8 cellular contexts compared by ENCODE assay signal in genomic region chr11:67632175-67632981, GRCh38. TPM values are rescaled to one million over a fixed set of nuclear protein-coding genes. Genes with fewer than 3 reads are reported as not detected.
A peak's percentile ranks its signal among the peaks of the same experiment; 100 is the strongest.
DNase-seq lines count a peak whose midpoint lies in the region; ATAC-seq and FAIRE-seq lines count a peak whose summit lies in the region.
"Had no signal": no experiment of that assay in that cellular context is flagged by ENCODE, and none has a peak within 500 bp of the region (broad histone marks: within the 10 kb centered on the region; RNA-seq: fewer than 3 reads in every experiment).

No MANE protein-coding gene starts in this region.

- H3K9me3 Mint-ChIP-seq in activated T-cell treated with anti-CD3 and anti-CD28 coated beads, Interleukin-2, amount 50 U/mL, for 24 hours, result no peaks in the 10 kb centered on the region
- H3K9me3 Mint-ChIP-seq in stimulated activated naive B cell treated with anti-CD40 and anti-IgM and Interleukin-4, amounts not matched to agents 10 μg/mL and 1 μg/mL and 100 μg/mL, for 72 hours, result no peaks in the 10 kb centered on the region

- no peaks in the 10 kb centered on the region for H3K9me3 ChIP-seq in right cardiac atrium (ENCODE audit: control insufficient read depth, low read length)

- H3K36me3 Mint-ChIP-seq in activated T-cell treated with anti-CD3 and anti-CD28 coated beads, Interleukin-2, amount 50 U/mL, for 24 hours (ENCODE audit: low read depth), result peaks cover 3% of the 10 kb centered on the region
- H3K36me3 Mint-ChIP-seq in stimulated activated naive B cell treated with anti-CD40 and anti-IgM and Interleukin-4, amounts not matched to agents 10 μg/mL and 1 μg/mL and 100 μg/mL, for 72 hours, result peaks cover 6% of the 10 kb centered on the region in 2 donors

- H3K27me3 Mint-ChIP-seq in activated T-cell treated with anti-CD3 and anti-CD28 coated beads, Interleukin-2, amount 50 U/mL, for 24 hours, result no peaks in the 10 kb centered on the region
- H3K27me3 Mint-ChIP-seq in stimulated activated naive B cell treated with anti-CD40 and anti-IgM and Interleukin-4, amounts not matched to agents 10 μg/mL and 1 μg/mL and 100 μg/mL, for 72 hours, result peaks cover 0 to 3% of the 10 kb centered on the region in 2 donors

- H3K27ac Mint-ChIP-seq in activated T-cell treated with anti-CD3 and anti-CD28 coated beads, Interleukin-2, amount 50 U/mL, for 24 hours, result peak overlapping the region; percentile 40
- peak overlapping the region; percentile 73 for H3K27ac Mint-ChIP-seq in stimulated activated naive B cell treated with anti-CD40 and anti-IgM and Interleukin-4, amounts not matched to agents 10 μg/mL and 1 μg/mL and 100 μg/mL, for 72 hours

- FAIRE-seq in HTR-8/SVneo (lab: Jason Lieb, UNC), result no peak

- no peak for DNase-seq in activated T-cell treated with anti-CD3 and anti-CD28 coated beads, Interleukin-2, amount 50 U/mL, for 24 hours
- DNase-seq in activated T-cell treated with anti-CD3 and anti-CD28 coated beads, Interleukin-2, amount 50 U/mL, for 48 hours, result no peak
- DNase-seq in right cardiac atrium, result peak; percentile 22 to 77 (median 77)
- no peak for DNase-seq in stimulated activated naive B cell treated with anti-CD40 and anti-IgM and Interleukin-4, amounts not matched to agents 10 μg/mL and 1 μg/mL and 100 μg/mL, for 72 hours
- DNase-seq in HTR-8/SVneo (ENCODE audit: insufficient read length, low spot score), result no peak
- no peak for DNase-seq in DMS 273 (lab: John Stamatoyannopoulos, UW; ENCODE audit: unreplicated experiment)
- DNase-seq: dermis blood vessel endothelial cell, KG1 had no signal

- H3K27me3 ChIP-seq in right cardiac atrium (ENCODE audit: control insufficient read depth, insufficient read depth), result no peaks in the 10 kb centered on the region

- peaks cover 2% of the 10 kb centered on the region for H3K4me1 ChIP-seq in right cardiac atrium (ENCODE audit: control insufficient read depth, insufficient read depth, low read length)

- H3K27ac ChIP-seq in right cardiac atrium (ENCODE audit: low read length), result no peak overlapping the region

- ATAC-seq in right cardiac atrium, result no peak
- ATAC-seq in stimulated activated naive B cell treated with anti-CD40 and anti-IgM and Interleukin-4, amounts not matched to agents 10 μg/mL and 1 μg/mL and 100 μg/mL, for 72 hours (replicated peaks), result no peak

- H3K4me3 ChIP-seq in right cardiac atrium (ENCODE audit: low read length), result no peak overlapping the region

- intact Hi-C loops in right cardiac atrium (cut with DNase I), result no loop called here

- peaks cover 11% of the 10 kb centered on the region for H3K4me1 Mint-ChIP-seq in activated T-cell treated with anti-CD3 and anti-CD28 coated beads, Interleukin-2, amount 50 U/mL, for 24 hours (ENCODE audit: low read depth)
- peaks cover 17 to 34% of the 10 kb centered on the region in 2 donors for H3K4me1 Mint-ChIP-seq in stimulated activated naive B cell treated with anti-CD40 and anti-IgM and Interleukin-4, amounts not matched to agents 10 μg/mL and 1 μg/mL and 100 μg/mL, for 72 hours

- H3K4me3 Mint-ChIP-seq in activated T-cell treated with anti-CD3 and anti-CD28 coated beads, Interleukin-2, amount 50 U/mL, for 24 hours, result no peak overlapping the region
- peak overlapping the region in 1 of 2 donors; percentile 59 for H3K4me3 Mint-ChIP-seq in stimulated activated naive B cell treated with anti-CD40 and anti-IgM and Interleukin-4, amounts not matched to agents 10 μg/mL and 1 μg/mL and 100 μg/mL, for 72 hours

- 82% methylated on average over 12 of the region's 12 CpGs for WGBS in right cardiac atrium

RNA-seq across cellular contexts. Expression of gene NUDT8, which starts 2.6 kb away (rescaled TPM):
- total RNA-seq in right cardiac atrium, result 100 to 1,000 TPM in 1 of 4 donors, 10 to 100 TPM in 3; 45.6 to 105 (median 79.6) TPM
- 121 TPM for polyA plus RNA-seq in right cardiac atrium

RNA-seq across cellular contexts. Expression of gene TBX10, which starts 7.2 kb away (rescaled TPM):
- total RNA-seq in right cardiac atrium, result not detected
- not detected for polyA plus RNA-seq in right cardiac atrium
- total RNA-seq: dermis blood vessel endothelial cell had no signal

RNA-seq across cellular contexts. Expression of gene ACY3, which starts 18.2 kb away (rescaled TPM):
- total RNA-seq in right cardiac atrium, result not detected
- polyA plus RNA-seq in right cardiac atrium, result not detected
- total RNA-seq: dermis blood vessel endothelial cell had no signal

RNA-seq across cellular contexts. Expression of gene NDUFV1, which starts 25.6 kb away (rescaled TPM):
- total RNA-seq in right cardiac atrium, result 100 to 1,000 TPM; 375 to 462 (median 435) TPM
- 380 TPM for polyA plus RNA-seq in right cardiac atrium

RNA-seq across cellular contexts. Expression of gene ALDH3B2, which starts 42.0 kb away (rescaled TPM):
- total RNA-seq in right cardiac atrium, result not detected
- polyA plus RNA-seq in right cardiac atrium, result not detected
- total RNA-seq: dermis blood vessel endothelial cell had no signal

Comparison
In these comparisons a context has a peak if more than half of its experiments do, and no peak if none do; other contexts are left out.
1. DNase-seq: peak in right cardiac atrium (3 of 3); none in activated T-cell treated with anti-CD3 and anti-CD28 coated beads, Interleukin-2, amount 50 U/mL, for 24 hours (single experiment), activated T-cell treated with anti-CD3 and anti-CD28 coated beads, Interleukin-2, amount 50 U/mL, for 48 hours (0 of 2), stimulated activated naive B cell treated with anti-CD40 and anti-IgM and Interleukin-4, amounts not matched to agents 10 μg/mL and 1 μg/mL and 100 μg/mL, for 72 hours (single experiment), HTR-8/SVneo (single experiment) and DMS 273 (single experiment).